Comparison of ENCODE assay signal across 25 cellular contexts in genomic region chr11:9076046-9076445, GRCh38. TPM values are rescaled to one million over a fixed set of nuclear protein-coding genes. Genes with fewer than 3 reads are reported as not detected.
DNase-seq lines count a peak whose midpoint lies in the region; ATAC-seq, FAIRE-seq and TF ChIP-seq lines count a peak whose summit lies in the region.
"Had no signal": no experiment of that assay in that cellular context is flagged by ENCODE, and none has a peak within 500 bp of the region (broad histone marks: within the 10 kb centered on the region; RNA-seq: fewer than 3 reads in every experiment).

No MANE protein-coding gene starts in this region.

- H3K4ac ChIP-seq in neuronal stem cell (ENCODE audit: low read length), result no peak overlapping the region

- 0 out of 3 replicates have a peak, but pooled peaks have one; percentile 34 for ATAC-seq in K562

- H3K27ac ChIP-seq in mammary epithelial cell (ENCODE audit: insufficient read depth, low read depth, low read length) (peak overlapping the region; percentile 10), K562 (ENCODE audit: extremely low read depth, low read depth, low read length) (no peak overlapping the region), neuronal stem cell (replicated peaks; ENCODE audit: low read length) (no peak overlapping the region)
- H3K27ac ChIP-seq: BLaER1, PC-9 had no signal

- no peaks in the 10 kb centered on the region for H3K9me1 ChIP-seq in K562 (ENCODE audit: control insufficient read depth, insufficient read depth, low read length)

- H3K9ac ChIP-seq in mammary epithelial cell (ENCODE audit: insufficient read depth, low read length) (no peak overlapping the region), K562 (ENCODE audit: insufficient read depth in 1 of 2, low read depth in 2 of 2, low read length in 2 of 2) (no peak overlapping the region), neuronal stem cell (ENCODE audit: low read depth, low read length, poor library complexity) (no peak overlapping the region)
- H3K9ac ChIP-seq: BLaER1 had no signal

- in situ Hi-C loops in mammary epithelial cell (cut with MboI; ENCODE audit: low sequenced_read_pairs in 2 of 2), result no loop called here
- in situ Hi-C loops in K562 (cut with MboI), result no loop called here

- no peak for TF ChIP-seq EP300 in K562 (IDR thresholded peaks at IDR 0.05; ENCODE audit: low read length)

- intact Hi-C loops in mammary epithelial cell (cut with micrococcal nuclease), result no loop called here
- intact Hi-C loops in MCF 10A (cut with micrococcal nuclease), result no loop called here
- intact Hi-C loops in K562 (cut with micrococcal nuclease), result no loop called here

- H3K4me1 ChIP-seq in mammary epithelial cell (ENCODE audit: insufficient read depth, low read length) (peaks cover 49% of the 10 kb centered on the region), K562 (replicated peaks in 1 of 2; ENCODE audit: control insufficient read depth in 2 of 2, insufficient read depth in 2 of 2, low read length in 2 of 2) (0 out of 5 replicates have a peak, but pooled peaks cover 0 to 5% of the 10 kb centered on the region in 2 experiments), neuronal stem cell (ENCODE audit: control insufficient read depth in 2 of 2, insufficient read depth in 1 of 2, low read depth in 1 of 2, low read length in 2 of 2) (peaks cover 7 to 8% of the 10 kb centered on the region in 2 donors)
- H3K4me1 ChIP-seq: BLaER1 had no signal

- H3K27ac Mint-ChIP-seq in MCF 10A (ENCODE audit: low read depth, unreplicated experiment), result no peak overlapping the region
- H3K27ac Mint-ChIP-seq: CD4-positive, alpha-beta T cell had no signal

- no peak overlapping the region for H2AK5ac ChIP-seq in neuronal stem cell (ENCODE audit: low read depth, low read length)

- no peak overlapping the region for H4K8ac ChIP-seq in neuronal stem cell (ENCODE audit: low read depth, low read length)

- DNase-seq in mammary epithelial cell, result no peak
- no peak for DNase-seq in MCF 10A (ENCODE audit: unreplicated experiment)
- no peak for DNase-seq in K562 (ENCODE audit: extremely low read depth in 1 of 4, low spot score in 3 of 4)
- DNase-seq in neuronal stem cell (ENCODE audit: low spot score), result no peak
- no peak for DNase-seq in activated CD4-positive, alpha-beta T cell treated with anti-CD3 and anti-CD28 coated beads, Interleukin-2, amount 50 U/mL, for 48 hours
- no peak for DNase-seq in T-helper 1 cell
- DNase-seq in D721Med (ENCODE audit: insufficient read length, low spot score), result no peak
- DNase-seq: CD4-positive, alpha-beta T cell; DMS79 treated with DMSO at 0.1 percent for 48 hours; GF-D8; HCEC 1CT; KBM-7; MG63; NCI-H1105 treated with DMSO at 0.1 percent for 48 hours; NCI-H146; NCI-H1930; NCI-H2107; NCI-H526 treated with DMSO at 0.1 percent for 48 hours; Right ventricle myocardium superior; RPMI8226 had no signal

- no peak overlapping the region for H3K14ac ChIP-seq in neuronal stem cell (ENCODE audit: low read length)

- no peak overlapping the region for H3K4me3 Mint-ChIP-seq in MCF 10A (ENCODE audit: unreplicated experiment)
- H3K4me3 Mint-ChIP-seq: CD4-positive, alpha-beta T cell had no signal

- no peaks in the 10 kb centered on the region for H3K79me1 ChIP-seq in neuronal stem cell (ENCODE audit: low read depth, low read length)

- H2BK5ac ChIP-seq in neuronal stem cell (ENCODE audit: low read length), result peak overlapping the region; percentile 20

- H3K36me3 ChIP-seq in mammary epithelial cell (ENCODE audit: insufficient read depth, low read length) (no peaks in the 10 kb centered on the region), K562 (ENCODE audit: control insufficient read depth, insufficient read depth, low read length) (no peaks in the 10 kb centered on the region), neuronal stem cell (replicated peaks in 1 of 2; ENCODE audit: control insufficient read depth in 2 of 2, insufficient read depth in 2 of 2, low read length in 2 of 2) (no peaks in the 10 kb centered on the region)
- H3K36me3 ChIP-seq: BLaER1, MG63 had no signal

- TF ChIP-seq CTCF in mammary epithelial cell (conservative IDR thresholded peaks at IDR 0.05 in 1 of 2, IDR thresholded peaks at IDR 0.05 in 1 of 2; ENCODE audit: extremely low read depth in 1 of 2, insufficient read depth in 1 of 2, low read depth in 1 of 2, low read length in 2 of 2) (no peak), MCF 10A (IDR thresholded peaks at IDR 0.05; ENCODE audit: unreplicated experiment) (no peak), K562 (IDR thresholded peaks at IDR 0.05 in 2 of 3, conservative IDR thresholded peaks at IDR 0.05 in 1 of 3; ENCODE audit: insufficient read depth in 2 of 3, low read depth in 1 of 3, low read length in 3 of 3) (no peak), D721Med (IDR thresholded peaks at IDR 0.05; ENCODE audit: insufficient read depth, missing control alignments) (no peak)

- H3K23ac ChIP-seq in neuronal stem cell (ENCODE audit: low read depth, low read length, poor library complexity), result peak overlapping the region; percentile 16

- H4K20me1 ChIP-seq in mammary epithelial cell (ENCODE audit: insufficient read depth, low read length), result no peaks in the 10 kb centered on the region
- H4K20me1 ChIP-seq in K562 (replicated peaks; ENCODE audit: control insufficient read depth, insufficient read depth, low read length), result no peaks in the 10 kb centered on the region; the same call in 1 of the 2 replicates
- H4K20me1 ChIP-seq: BLaER1 had no signal

- H2BK15ac ChIP-seq in neuronal stem cell (ENCODE audit: low read length), result no peak overlapping the region

- CTCF ChIA-PET in mammary epithelial cell (lab: Charles Lee; ENCODE audit: low non-redundant PET), result no interaction called here
- CTCF ChIA-PET in MCF 10A (lab: Yijun Ruan, JAX), result interaction anchor here (0.6 to 3.1 kb wide), 3 partner anchors 11 to 60 kb away, joined by 3 to 15 read pairs (median 4); no protein-coding TSS in a partner anchor
- CTCF ChIA-PET in K562 (lab: Yijun Ruan, JAX; ENCODE audit: low intra/inter-chr PET ratio), result interaction anchor here (0.9 kb wide), 1 partner anchor 62 kb away, joined by 3 read pairs; no protein-coding TSS in a partner anchor

- no peaks in the 10 kb centered on the region for H3K27me3 ChIP-seq in mammary epithelial cell (ENCODE audit: insufficient read depth, low read length)
- peaks cover 36 to 61% of the 10 kb centered on the region in 2 experiments for H3K27me3 ChIP-seq in K562 (ENCODE audit: control insufficient read depth in 2 of 2, insufficient read depth in 2 of 2, low read length in 2 of 2)
- peaks cover 0 to 15% (median 0%) of the 10 kb centered on the region in 3 experiments for H3K27me3 ChIP-seq in neuronal stem cell (ENCODE audit: control insufficient read depth in 3 of 3, insufficient read depth in 3 of 3, low read depth in 1 of 3, low read length in 3 of 3)
- H3K27me3 ChIP-seq: BLaER1, MG63 had no signal

- no peak for TF ChIP-seq RAD21 in K562 (CRISPR knock-in tag; conservative IDR thresholded peaks at IDR 0.05 in 1 of 2, IDR thresholded peaks at IDR 0.05 in 1 of 2)

- no peak overlapping the region for H4K91ac ChIP-seq in neuronal stem cell (ENCODE audit: low read depth, low read length, poor library complexity)

- H2AFZ ChIP-seq in mammary epithelial cell (ENCODE audit: low read depth, low read length) (peak overlapping the region; percentile 14), K562 (ENCODE audit: low read depth, low read length) (no peak overlapping the region), neuronal stem cell (ENCODE audit: low read length) (no peak overlapping the region)
- H2AFZ ChIP-seq: PC-9 had no signal

- no peak overlapping the region for H3K18ac ChIP-seq in neuronal stem cell (ENCODE audit: low read length)

- FAIRE-seq in K562 (lab: Jason Lieb, UNC) (no peak), D721Med (lab: Jason Lieb, UNC) (no peak)
- FAIRE-seq: A204.1, GM12891, H1 had no signal

- peaks cover 2% of the 10 kb centered on the region for H3K9me3 Mint-ChIP-seq in MCF 10A (ENCODE audit: unreplicated experiment)
- H3K9me3 Mint-ChIP-seq: CD4-positive, alpha-beta T cell had no signal

- dilution Hi-C loops in mammary epithelial cell (cut with HindIII; ENCODE audit: low sequenced_read_pairs), result loop anchor here (5.0 to 10.0 kb wide), 2 partner anchors 59 kb away; no protein-coding TSS in a partner anchor

- no peak overlapping the region for H2BK120ac ChIP-seq in neuronal stem cell (ENCODE audit: low read depth, low read length)

- H3K79me2 ChIP-seq in mammary epithelial cell (ENCODE audit: insufficient read depth, low read length) (no peaks in the 10 kb centered on the region), K562 (ENCODE audit: control insufficient read depth, insufficient read depth, low read length) (no peaks in the 10 kb centered on the region)

- POLR2A ChIA-PET in MCF 10A (lab: Yijun Ruan, JAX), result interaction anchor here (0.7 to 1.7 kb wide), 3 partner anchors 8 to 51 kb away, joined by 3 to 5 read pairs (median 3); no protein-coding TSS in a partner anchor
- POLR2A ChIA-PET in K562 (lab: Yijun Ruan, JAX), result interaction anchor here (0.5 to 1.1 kb wide), 3 partner anchors 9 to 72 kb away, joined by 3 to 4 read pairs (median 4); partner anchors contain the start of gene NRIP3

- no peak overlapping the region for H2BK12ac ChIP-seq in neuronal stem cell (ENCODE audit: low read length)

- no TSS peak for BruUV-seq in mammary epithelial cell (replicated peaks; lab: Mats Ljungman, UMichigan)
- no TSS peak for BruUV-seq in MCF 10A (replicated peaks; lab: Mats Ljungman, UMichigan)
- no TSS peak for BruUV-seq in K562 (replicated peaks; lab: Mats Ljungman, UMichigan)

- peaks cover 5% of the 10 kb centered on the region for H3K27me3 Mint-ChIP-seq in MCF 10A (ENCODE audit: insufficient read depth, unreplicated experiment)

- H3K4me1 Mint-ChIP-seq in MCF 10A (ENCODE audit: insufficient read depth, unreplicated experiment), result no peaks in the 10 kb centered on the region

- H3K4me2 ChIP-seq in mammary epithelial cell (ENCODE audit: insufficient read depth, low read depth, low read length), result peak overlapping the region; percentile 25
- no peak overlapping the region for H3K4me2 ChIP-seq in K562 (ENCODE audit: insufficient read depth, low read length)
- no peak overlapping the region for H3K4me2 ChIP-seq in neuronal stem cell (ENCODE audit: insufficient read depth, low read length, poor library complexity, severe bottlenecking)
- H3K4me2 ChIP-seq: BLaER1, PC-9 had no signal

- no peaks in the 10 kb centered on the region for H3K36me3 Mint-ChIP-seq in MCF 10A (ENCODE audit: insufficient read depth, unreplicated experiment)

- WGBS in mammary epithelial cell (ENCODE audit: low coverage, missing lambda C conversion rate), result 0% methylated on average over 3 of the region's 3 CpGs
- WGBS in K562 (ENCODE audit: insufficient coverage, low coverage, missing lambda C conversion rate), result 0% methylated on average over 3 of the region's 3 CpGs
- no CpG with 5 or more reads among the region's 3 CpGs for WGBS in neuronal stem cell (ENCODE audit: extremely low coverage in 2 of 2, insufficient read length in 2 of 2, insufficient replicate concordance in 1 of 2), 2 donors

- H3K4me3 ChIP-seq in mammary epithelial cell (replicated peaks in 1 of 3; ENCODE audit: insufficient read depth in 1 of 3, low read depth in 2 of 3, low read length in 3 of 3) (no peak overlapping the region), K562 (no peak overlapping the region), neuronal stem cell (ENCODE audit: low read length in 2 of 2) (no peak overlapping the region)
- H3K4me3 ChIP-seq: BLaER1, MG63, PC-9 had no signal

- no peak for TF ChIP-seq POLR2A in K562 (conservative IDR thresholded peaks at IDR 0.05)

- H3K9me3 ChIP-seq in mammary epithelial cell (replicated peaks; ENCODE audit: insufficient read depth, low read length), result no peaks in the 10 kb centered on the region
- H3K9me3 ChIP-seq in K562 (replicated peaks; ENCODE audit: control insufficient read depth, insufficient read depth, low read depth, low read length), result no peaks in the 10 kb centered on the region
- H3K9me3 ChIP-seq in neuronal stem cell (replicated peaks in 1 of 2; ENCODE audit: control insufficient read depth in 2 of 2, insufficient read depth in 1 of 2, low read depth in 1 of 2, low read length in 2 of 2), result no peaks in the 10 kb centered on the region
- H3K9me3 ChIP-seq: BLaER1, MG63 had no signal

RNA-seq across cellular contexts. Expression of gene SCUBE2, which starts 15.4 kb away (rescaled TPM):
- total RNA-seq in mammary epithelial cell (1 to 10 TPM; 1.2 to 5.5 TPM), MCF 10A (2022) (0.29 and 0.93 TPM in 2 replicates), K562 (2014; rRNA removed) (0.41 TPM in 1 of 2 replicates, not detected in the other), K562 (2014; rRNA removed; fragmentation: Illumina TruSeq; extraction: Trizol) (0.35 TPM in 1 of 2 replicates, not detected in the other), K562 (2015; rRNA removed; fragmentation: Illumina TruSeq; extraction: Trizol) (0.30 and 0.40 TPM in 2 replicates), K562 (2021) (0.16 TPM in 1 of 2 replicates, not detected in the other)
- polyA plus RNA-seq in mammary epithelial cell (0.57 TPM), K562 (2011; rRNA removed) (0.07 and 0.15 TPM in 2 replicates), K562 (2014; fragmentation: Illumina TruSeq; extraction: Trizol) (not detected in 2 replicates), K562 (2014; fragmentation: Nextera tagmentation; extraction: Ambion mirVana) (under 1 TPM in 1 of 2 experiments, not detected in 1; 0.06 TPM), K562 (2014; rRNA removed) (0.16 TPM in 1 of 2 replicates, not detected in the other)
- not detected for polyA minus RNA-seq in mammary epithelial cell
- total RNA-seq in K562 (2011; cell fraction: chromatin; rRNA removed; ENCODE audit: low replicate concordance), result 0.74 and 2.3 TPM in 2 replicates
- 1.2 and 1.4 TPM in 2 replicates for total RNA-seq in K562 (2011; cell fraction: nucleolus; rRNA removed)
- 0.99 TPM in 1 of 2 replicates, not detected in the other for total RNA-seq in K562 (2011; cell fraction: nucleoplasm; rRNA removed)
- polyA plus RNA-seq in K562 (2011; cell fraction: cytosol; rRNA removed), result 0.12 TPM in 1 of 2 replicates, not detected in the other
- 0.24 and 0.29 TPM in 2 replicates for polyA plus RNA-seq in K562 (2011; cell fraction: nucleus; rRNA removed)
- polyA plus RNA-seq in K562 (2012), result 0.14 and 0.22 TPM in 2 replicates
- not detected in 2 replicates for polyA minus RNA-seq in K562 (2011; rRNA and poly(A)+ RNA removed)
- polyA minus RNA-seq in K562 (2011; cell fraction: cytosol; rRNA and poly(A)+ RNA removed), result not detected in 2 replicates
- polyA minus RNA-seq in K562 (2011; cell fraction: nucleus; rRNA and poly(A)+ RNA removed), result 1.1 TPM in 1 of 2 replicates, not detected in the other
- polyA plus RNA-seq in neuronal stem cell (2013, experiment 1 of 2), result 5.7 TPM
- 6.0 TPM for polyA plus RNA-seq in neuronal stem cell (2013, experiment 2 of 2)
- total RNA-seq: PC-9 had no signal
